ENCODE assay signal across 10 cellular contexts in the genomic region with DNA sequence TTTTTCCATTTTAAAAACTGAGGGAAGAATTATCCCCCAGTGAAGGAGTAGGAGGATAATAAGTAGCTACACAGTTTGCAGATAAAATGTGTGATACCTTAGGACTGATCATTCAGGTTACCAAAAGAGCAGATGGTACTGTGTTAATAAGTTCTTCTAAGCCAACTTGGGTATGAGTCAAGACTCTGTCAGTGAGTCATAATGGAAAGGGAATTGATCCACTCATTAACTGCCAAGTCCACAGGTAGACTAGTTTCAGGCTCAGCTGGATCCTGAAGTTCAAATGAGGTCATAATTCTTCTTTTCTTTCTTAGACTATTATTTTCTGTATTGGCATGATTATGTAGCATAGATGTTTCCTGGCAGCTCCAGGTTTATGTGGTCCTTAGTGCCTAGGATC.
A peak's percentile ranks its signal among the peaks of the same experiment; 100 is the strongest.
DNase-seq lines count a peak whose midpoint lies in the region; ATAC-seq, FAIRE-seq and TF ChIP-seq lines count a peak whose summit lies in the region.
"Had no signal": no experiment of that assay in that cellular context is flagged by ENCODE, and none has a peak within 500 bp of the region (broad histone marks: within the 10 kb centered on the region; RNA-seq: fewer than 3 reads in every experiment).

No MANE protein-coding gene starts in this region.

- ATAC-seq in GM18909 (IDR thresholded peaks at IDR 0.05; ENCODE audit: poor library complexity, unreplicated experiment) (peak; percentile 83), HG02588 (IDR thresholded peaks at IDR 0.05; ENCODE audit: unreplicated experiment) (peak; percentile 84), aorta (ENCODE audit: low FRiP score) (no peak)

- FAIRE-seq in kidney (lab: Jason Lieb, UNC) = no peak

- peaks cover 14% of the 10 kb centered on the region for H3K36me3 Mint-ChIP-seq in nephron (ENCODE audit: low read depth)

- H3K4me1 Mint-ChIP-seq in nephron = peaks cover 17% of the 10 kb centered on the region

- TF ChIP-seq CTCF in nephron (IDR thresholded peaks at IDR 0.05; ENCODE audit: unreplicated experiment in 3 of 3) (no peak), kidney (IDR thresholded peaks at IDR 0.05; ENCODE audit: borderline replicate concordance, extremely low read depth, insufficient read depth) (no peak)

- H3K4me3 ChIP-seq in kidney (ENCODE audit: low read length in 2 of 2) (no peak overlapping the region), aorta (ENCODE audit: low read length in 2 of 2) (no peak overlapping the region)
- H3K4me3 ChIP-seq: GM23338, SK-N-MC had no signal

- H3K36me3 ChIP-seq in kidney (ENCODE audit: control insufficient read depth in 1 of 2, insufficient read depth in 2 of 2, low read length in 2 of 2) (peaks cover 2 to 4% of the 10 kb centered on the region in 2 donors), aorta (ENCODE audit: control insufficient read depth in 1 of 2, insufficient read depth in 2 of 2, low read length in 1 of 2) (peaks cover 0 to 2% of the 10 kb centered on the region in 2 donors)

- H3K9me3 Mint-ChIP-seq in nephron = no peaks in the 10 kb centered on the region
- H3K9me3 Mint-ChIP-seq: GM23338 had no signal

- peak overlapping the region in 2 of 3 experiments; percentile 36 to 53 for H3K27ac Mint-ChIP-seq in nephron
- H3K27ac Mint-ChIP-seq: GM23338 had no signal

- H3K9me3 ChIP-seq in kidney (ENCODE audit: control insufficient read depth in 1 of 2, low read length in 2 of 2) (no peaks in the 10 kb centered on the region), aorta (ENCODE audit: control insufficient read depth, low read length) (no peaks in the 10 kb centered on the region)

- H3K4me3 Mint-ChIP-seq in nephron = no peak overlapping the region
- H3K4me3 Mint-ChIP-seq: GM23338 had no signal

- H3K27ac ChIP-seq in kidney (ENCODE audit: low read depth in 2 of 2, low read length in 2 of 2) (no peak overlapping the region), aorta (ENCODE audit: low read depth in 1 of 2, low read length in 2 of 2) (no peak overlapping the region)
- H3K27ac ChIP-seq: SK-N-MC had no signal

- DNase-seq in LHCN-M2 (ENCODE audit: low read depth) = peak; percentile 10
- no peak for DNase-seq in kidney
- no peak for DNase-seq in NCI-H146 treated with DMSO at 0.1 percent for 48 hours (lab: John Stamatoyannopoulos, UW; ENCODE audit: unreplicated experiment)
- DNase-seq in aorta = no peak
- no peak for DNase-seq in NCI-H1105 (lab: John Stamatoyannopoulos, UW)

- no peaks in the 10 kb centered on the region for H3K27me3 Mint-ChIP-seq in nephron (ENCODE audit: low read depth)

- no peaks in the 10 kb centered on the region for H3K4me1 ChIP-seq in kidney (ENCODE audit: control insufficient read depth in 1 of 2, insufficient read depth in 1 of 2, low read depth in 1 of 2, low read length in 2 of 2)
- H3K4me1 ChIP-seq in aorta (ENCODE audit: control insufficient read depth in 1 of 2, insufficient read depth in 2 of 2, low read length in 2 of 2) = no peaks in the 10 kb centered on the region

- H3K9ac ChIP-seq in kidney (ENCODE audit: low read length in 2 of 2) = no peak overlapping the region

- H3K27me3 ChIP-seq in aorta (ENCODE audit: control insufficient read depth in 1 of 2, insufficient read depth in 2 of 2, low read length in 1 of 2) = no peaks in the 10 kb centered on the region

- intact Hi-C loops in kidney (cut with DNase I) = no loop called here
- intact Hi-C loops in aorta (cut with DNase I) = no loop called here
